Comparison of ENCODE assay signal across 7 cellular contexts in genomic region chr11:116500002-116500832, GRCh38.
"Had no signal": no experiment of that assay in that cellular context is flagged by ENCODE, and none has a peak within 500 bp of the region (broad histone marks: within the 10 kb centered on the region; RNA-seq: fewer than 3 reads in every experiment).

No MANE protein-coding gene starts in this region.

- H3K36me3 ChIP-seq: gastroesophageal sphincter, thoracic aorta, vagina had no signal

- DNase-seq: cortex of kidney; effector memory CD8-positive, alpha-beta T cell; naive thymus-derived CD8-positive, alpha-beta T cell had no signal

- H3K4me1 ChIP-seq: vagina had no signal

- H3K4me3 ChIP-seq: thoracic aorta, vagina had no signal

- H3K27ac ChIP-seq: gastroesophageal sphincter, thoracic aorta, vagina, VCaP had no signal
